Comparison of ENCODE assay signal across 1 cellular context in the genomic region with DNA sequence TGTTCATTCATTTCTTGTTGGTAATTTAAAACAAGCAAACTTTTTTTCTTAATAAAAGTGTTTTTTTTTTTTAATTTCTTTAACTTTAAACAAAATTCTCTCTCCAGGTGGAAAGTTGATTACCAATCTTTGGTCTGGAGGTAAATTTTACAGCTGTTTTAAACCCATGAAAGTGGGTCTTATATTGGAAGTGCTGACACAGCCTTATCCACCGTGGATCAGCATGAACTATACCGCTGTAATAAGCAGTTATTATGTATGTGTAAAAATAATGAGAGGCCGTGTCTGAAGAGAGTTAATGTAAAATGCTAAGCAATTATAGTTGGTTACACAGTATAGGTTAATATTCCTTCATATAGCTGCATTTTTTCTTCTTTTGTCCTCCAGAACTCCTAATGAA.
TF ChIP-seq lines count a peak whose summit lies in the region.

No MANE protein-coding gene starts in this region.

TF ChIP-seq in K562, 482 proteins besides CTCF, POLR2A, EP300 and RAD21 (continued from another document):
- TF ChIP-seq, protein P1, sequence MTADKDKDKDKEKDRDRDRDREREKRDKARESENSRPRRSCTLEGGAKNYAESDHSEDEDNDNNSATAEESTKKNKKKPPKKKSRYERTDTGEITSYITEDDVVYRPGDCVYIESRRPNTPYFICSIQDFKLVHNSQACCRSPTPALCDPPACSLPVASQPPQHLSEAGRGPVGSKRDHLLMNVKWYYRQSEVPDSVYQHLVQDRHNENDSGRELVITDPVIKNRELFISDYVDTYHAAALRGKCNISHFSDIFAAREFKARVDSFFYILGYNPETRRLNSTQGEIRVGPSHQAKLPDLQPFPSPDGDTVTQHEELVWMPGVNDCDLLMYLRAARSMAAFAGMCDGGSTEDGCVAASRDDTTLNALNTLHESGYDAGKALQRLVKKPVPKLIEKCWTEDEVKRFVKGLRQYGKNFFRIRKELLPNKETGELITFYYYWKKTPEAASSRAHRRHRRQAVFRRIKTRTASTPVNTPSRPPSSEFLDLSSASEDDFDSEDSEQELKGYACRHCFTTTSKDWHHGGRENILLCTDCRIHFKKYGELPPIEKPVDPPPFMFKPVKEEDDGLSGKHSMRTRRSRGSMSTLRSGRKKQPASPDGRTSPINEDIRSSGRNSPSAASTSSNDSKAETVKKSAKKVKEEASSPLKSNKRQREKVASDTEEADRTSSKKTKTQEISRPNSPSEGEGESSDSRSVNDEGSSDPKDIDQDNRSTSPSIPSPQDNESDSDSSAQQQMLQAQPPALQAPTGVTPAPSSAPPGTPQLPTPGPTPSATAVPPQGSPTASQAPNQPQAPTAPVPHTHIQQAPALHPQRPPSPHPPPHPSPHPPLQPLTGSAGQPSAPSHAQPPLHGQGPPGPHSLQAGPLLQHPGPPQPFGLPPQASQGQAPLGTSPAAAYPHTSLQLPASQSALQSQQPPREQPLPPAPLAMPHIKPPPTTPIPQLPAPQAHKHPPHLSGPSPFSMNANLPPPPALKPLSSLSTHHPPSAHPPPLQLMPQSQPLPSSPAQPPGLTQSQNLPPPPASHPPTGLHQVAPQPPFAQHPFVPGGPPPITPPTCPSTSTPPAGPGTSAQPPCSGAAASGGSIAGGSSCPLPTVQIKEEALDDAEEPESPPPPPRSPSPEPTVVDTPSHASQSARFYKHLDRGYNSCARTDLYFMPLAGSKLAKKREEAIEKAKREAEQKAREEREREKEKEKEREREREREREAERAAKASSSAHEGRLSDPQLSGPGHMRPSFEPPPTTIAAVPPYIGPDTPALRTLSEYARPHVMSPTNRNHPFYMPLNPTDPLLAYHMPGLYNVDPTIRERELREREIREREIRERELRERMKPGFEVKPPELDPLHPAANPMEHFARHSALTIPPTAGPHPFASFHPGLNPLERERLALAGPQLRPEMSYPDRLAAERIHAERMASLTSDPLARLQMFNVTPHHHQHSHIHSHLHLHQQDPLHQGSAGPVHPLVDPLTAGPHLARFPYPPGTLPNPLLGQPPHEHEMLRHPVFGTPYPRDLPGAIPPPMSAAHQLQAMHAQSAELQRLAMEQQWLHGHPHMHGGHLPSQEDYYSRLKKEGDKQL (CRISPR knock-in tag; IDR thresholded peaks at IDR 0.05; ENCODE audit: borderline replicate concordance) = no peak
